In the genomic region with DNA sequence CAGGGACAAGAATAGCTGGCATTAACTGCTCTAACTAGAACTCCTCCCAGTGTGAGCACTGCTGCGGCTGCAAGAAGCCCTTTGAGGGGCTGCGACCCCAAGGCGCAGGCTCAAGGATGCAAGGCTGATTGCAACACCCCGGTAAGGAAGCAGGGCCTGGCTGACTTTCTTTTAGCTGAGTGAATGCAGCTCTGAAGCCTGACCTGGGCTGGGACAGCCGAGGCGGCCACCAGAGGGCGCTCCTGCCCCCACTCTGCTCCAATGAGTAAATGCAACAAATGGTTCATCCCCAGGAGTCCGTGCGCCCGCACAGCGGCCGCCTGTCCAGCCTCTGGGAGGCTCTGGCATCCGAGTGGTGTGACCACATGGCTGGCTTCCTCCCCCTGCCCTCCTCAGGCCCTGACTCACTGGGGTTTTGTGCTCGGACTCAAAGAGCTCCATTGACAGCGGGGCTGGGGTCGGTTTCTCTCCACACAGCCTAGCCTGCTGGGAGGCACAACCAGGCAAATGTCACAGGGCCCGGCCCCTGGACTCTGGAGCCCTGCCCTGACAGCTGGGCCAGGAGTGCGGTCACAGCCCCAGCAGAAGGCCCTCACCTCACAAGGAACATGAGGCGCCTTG, we compare ENCODE assay signal across 8 cellular contexts. TPM values are rescaled to one million over a fixed set of nuclear protein-coding genes. Genes with fewer than 3 reads are reported as not detected.
DNase-seq lines count a peak whose midpoint lies in the region; ATAC-seq, FAIRE-seq and TF ChIP-seq lines count a peak whose summit lies in the region.

A gene with protein sequence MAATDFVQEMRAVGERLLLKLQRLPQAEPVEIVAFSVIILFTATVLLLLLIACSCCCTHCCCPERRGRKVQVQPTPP (plus strand): TSS at position 572 of the 621 bp plus-strand sequence. CDS start 6,768 bp downstream, outside the sequence.

- ATAC-seq in activated B cell treated with CpG ODN at 0.5 μM for 24 hours (ENCODE audit: low read depth) (peak; percentile 89), HG03097 (IDR thresholded peaks at IDR 0.05; ENCODE audit: low FRiP score, unreplicated experiment) (no peak)

- H3K27me3 Mint-ChIP-seq in activated B cell treated with CpG ODN at 0.5 μM for 24 hours (no peaks in the 10 kb centered on the region), immature natural killer cell (ENCODE audit: low read depth in 3 of 3) (peaks cover 0 to 3% (median 3%) of the 10 kb centered on the region in 3 donors)

- H3K4me3 Mint-ChIP-seq in activated B cell treated with CpG ODN at 0.5 μM for 24 hours (peak within 1 kb of the TSS; percentile 11), immature natural killer cell (no peak within 1 kb of the TSS)

- no peak for FAIRE-seq in bronchial epithelial cell (lab: Jason Lieb, UNC)

- H3K9ac ChIP-seq in skeletal muscle tissue (ENCODE audit: low read depth in 1 of 3, low read length in 3 of 3) = peak within 1 kb of the TSS; percentile 54 to 68 (median 61)

- H3K27me3 ChIP-seq in A673 (replicated peaks; ENCODE audit: insufficient read depth, low read depth, low read length, poor library complexity) = no peaks in the 10 kb centered on the region
- H3K27me3 ChIP-seq in bronchial epithelial cell (ENCODE audit: control insufficient read depth, insufficient read depth, low read length) = no peaks in the 10 kb centered on the region
- no peaks in the 10 kb centered on the region for H3K27me3 ChIP-seq in skeletal muscle tissue (ENCODE audit: control insufficient read depth in 3 of 3, insufficient read depth in 3 of 3, low read length in 3 of 3)

- POLR2A ChIA-PET in A673 (lab: Charles Lee; ENCODE audit: low non-redundant PET) = no interaction called here
- POLR2A ChIA-PET in activated B cell treated with CpG ODN at 0.5 μM for 24 hours (lab: Charles Lee) = interaction anchor here (0.6 to 2.9 kb wide), 12 partner anchors 13 to 824 kb away, joined by 3 to 26 read pairs (median 5); a partner anchor contains a TSS

- peak within 1 kb of the TSS; percentile 22 for H3K4me3 ChIP-seq in A673 (ENCODE audit: low read depth, low read length, poor library complexity, severe bottlenecking)
- no peak within 1 kb of the TSS for H3K4me3 ChIP-seq in bronchial epithelial cell (ENCODE audit: low read depth, low read length)
- peak within 1 kb of the TSS in 2 of 3 donors; percentile 52 to 56 for H3K4me3 ChIP-seq in skeletal muscle tissue (ENCODE audit: low read length in 3 of 3)

- H3K36me3 ChIP-seq in A673 (ENCODE audit: insufficient read depth, low read length, poor library complexity, severe bottlenecking) = no peaks in the 10 kb centered on the region
- peaks cover 12% of the 10 kb centered on the region for H3K36me3 ChIP-seq in bronchial epithelial cell (ENCODE audit: control insufficient read depth, insufficient read depth, low read length)
- H3K36me3 ChIP-seq in skeletal muscle tissue (ENCODE audit: control insufficient read depth in 3 of 3, insufficient read depth in 3 of 3, low read length in 3 of 3) = peaks cover 5 to 10% (median 5%) of the 10 kb centered on the region in 3 donors

- H3K9me3 ChIP-seq in A673 (ENCODE audit: low read depth, low read length, poor library complexity, severe bottlenecking) = no peaks in the 10 kb centered on the region
- no peaks in the 10 kb centered on the region for H3K9me3 ChIP-seq in skeletal muscle tissue (ENCODE audit: control insufficient read depth in 3 of 3, low read length in 3 of 3)

- H3K9me3 Mint-ChIP-seq in activated B cell treated with CpG ODN at 0.5 μM for 24 hours = no peaks in the 10 kb centered on the region
- H3K9me3 Mint-ChIP-seq in immature natural killer cell = no peaks in the 10 kb centered on the region

- H3K27ac Mint-ChIP-seq in activated B cell treated with CpG ODN at 0.5 μM for 24 hours (no peak within 1 kb of the TSS), immature natural killer cell (no peak within 1 kb of the TSS)

- in situ Hi-C loops in GM13977 (cut with MboI; ENCODE audit: low pct_unique_long_range_greater_than_20kb, low sequenced_read_pairs, unreplicated experiment) = no loop called here

- TF ChIP-seq CTCF in A673 (conservative IDR thresholded peaks at IDR 0.05; ENCODE audit: low read depth, low read length) (peak; percentile 98), GM13977 (IDR thresholded peaks at IDR 0.05; ENCODE audit: extremely low read depth, insufficient read depth, missing control alignments) (peak; percentile 97), activated B cell treated with CpG ODN at 0.5 μM for 24 hours (IDR thresholded peaks at IDR 0.05) (no peak), bronchial epithelial cell (IDR thresholded peaks at IDR 0.05; ENCODE audit: insufficient read depth, low read length, severe bottlenecking) (peak; percentile 98)

- H3K36me3 Mint-ChIP-seq in activated B cell treated with CpG ODN at 0.5 μM for 24 hours (ENCODE audit: low read depth) = peaks cover 10% of the 10 kb centered on the region
- H3K36me3 Mint-ChIP-seq in immature natural killer cell = no peaks in the 10 kb centered on the region

- H3K4me1 ChIP-seq in A673 (ENCODE audit: insufficient read depth, low read length, poor library complexity, severe bottlenecking) (peaks cover 14% of the 10 kb centered on the region), skeletal muscle tissue (ENCODE audit: control insufficient read depth in 3 of 3, insufficient read depth in 3 of 3, low read length in 3 of 3) (peaks cover 43 to 53% (median 47%) of the 10 kb centered on the region in 3 donors)

- H3K27ac ChIP-seq in A673 (ENCODE audit: low read depth, low read length, poor library complexity, severe bottlenecking) (no peak within 1 kb of the TSS), skeletal muscle tissue (ENCODE audit: low read depth, low read length) (peak within 1 kb of the TSS; percentile 69)

- DNase-seq in A673 (ENCODE audit: low spot score) (peak; percentile 82), GM13977 (ENCODE audit: low spot score) (peak; percentile 96), NCI-H1930 (lab: John Stamatoyannopoulos, UW) (peak; percentile 33 to 51), activated B cell treated with CpG ODN at 0.5 μM for 24 hours (peak; percentile 83), bronchial epithelial cell (ENCODE audit: low read depth) (peak; percentile 61), immature natural killer cell (peak; percentile 67 to 78 (median 73))

- intact Hi-C loops in A673 (cut with micrococcal nuclease; ENCODE audit: unreplicated experiment) = loop anchor here (1.0 kb wide), 1 partner anchor 114 kb away; no protein-coding TSS in a partner anchor
- intact Hi-C loops in activated B cell treated with CpG ODN at 0.5 μM for 24 hours (cut with micrococcal nuclease) = loop anchor here (1.0 to 5.0 kb wide), 5 partner anchors 20 to 207 kb away; no protein-coding TSS in a partner anchor

- H3K4me1 Mint-ChIP-seq in activated B cell treated with CpG ODN at 0.5 μM for 24 hours (peaks cover 13% of the 10 kb centered on the region), immature natural killer cell (peaks cover 1 to 6% of the 10 kb centered on the region in 2 donors)

- CTCF ChIA-PET in A673 (lab: Charles Lee) = interaction anchor here (0.5 to 2.9 kb wide), 16 partner anchors 8 to 341 kb away, joined by 3 to 95 read pairs (median 4); a partner anchor contains a TSS
- CTCF ChIA-PET in activated B cell treated with CpG ODN at 0.5 μM for 24 hours (lab: Charles Lee) = interaction anchor here (0.6 to 11.7 kb wide), 43 partner anchors 8 to 272 kb away, joined by 3 to 346 read pairs (median 5); a partner anchor contains a TSS

- no TSS peak for BruUV-seq in A673 (replicated peaks; lab: Mats Ljungman, UMichigan)

RNA-seq across cellular contexts. Expression of the gene that starts here (rescaled TPM):
- total RNA-seq in A673 (2021) (0.22 TPM in 1 of 2 replicates, not detected in the other), activated B cell treated with CpG ODN at 0.5 μM for 24 hours (1.1 and 1.7 TPM in 2 replicates), bronchial epithelial cell (3.9 and 7.4 TPM in 2 replicates), skeletal muscle tissue (3.7 TPM)
- 1 to 10 TPM in 1 of 3 donors, not detected in 2; 1.1 TPM for polyA plus RNA-seq in immature natural killer cell

Comparison
In these comparisons a context has a peak if more than half of its experiments do, and no peak if none do; other contexts are left out.
1. Peak in DNase-seq and H3K4me3 ChIP-seq in A673; RNA of the gene not detected or under 1 TPM.
2. DNase-seq: peak in every context shown above with its lines; median percentile 96 in GM13977; 83 in activated B cell treated with CpG ODN at 0.5 μM for 24 hours; 82 in A673; 73 in immature natural killer cell; 61 in bronchial epithelial cell; 42 in NCI-H1930.